ENCODE assay signal across 9 cellular contexts in genomic region chr3:70108072-70108471, GRCh38.
DNase-seq lines count a peak whose midpoint lies in the region; ATAC-seq, FAIRE-seq and TF ChIP-seq lines count a peak whose summit lies in the region.
"Had no signal": no experiment of that assay in that cellular context is flagged by ENCODE, and none has a peak within 500 bp of the region (broad histone marks: within the 10 kb centered on the region; RNA-seq: fewer than 3 reads in every experiment).

No MANE protein-coding gene starts in this region.

- peak; percentile 81 for FAIRE-seq in K562 (lab: Jason Lieb, UNC)

- no TSS peak for BruUV-seq in K562 (replicated peaks; lab: Mats Ljungman, UMichigan)

- TF ChIP-seq RAD21 in K562 (CRISPR knock-in tag; conservative IDR thresholded peaks at IDR 0.05 in 1 of 2, IDR thresholded peaks at IDR 0.05 in 1 of 2): peak in 1 of 2 experiments; percentile 39; a peak in 2 of 4 replicates

- intact Hi-C loops in heart left ventricle (cut with DNase I): no loop called here
- intact Hi-C loops in cardiac septum (cut with DNase I): no loop called here
- intact Hi-C loops in K562 (cut with micrococcal nuclease): loop anchor here (2.0 kb wide), 1 partner anchor 43 kb away; no protein-coding TSS in a partner anchor

- no peaks in the 10 kb centered on the region for H4K20me1 ChIP-seq in K562 (replicated peaks; ENCODE audit: control insufficient read depth, insufficient read depth, low read length)

- WGBS in heart left ventricle, 4 donors: 53 to 70% (median 63%) methylated on average over 6 of the region's 6 CpGs
- WGBS in K562 (ENCODE audit: insufficient coverage, low coverage, missing lambda C conversion rate): 2% methylated on average over 6 of the region's 6 CpGs

- no peak overlapping the region for H3K27ac Mint-ChIP-seq in osteocyte (ENCODE audit: unreplicated experiment)
- H3K27ac Mint-ChIP-seq: activated naive CD8-positive, alpha-beta T cell treated with anti-CD3 and anti-CD28 coated beads, Interleukin-2, amount 10 ng/mL, durations not matched to agents 7 days and 5 days had no signal

- H3K27me3 ChIP-seq in heart left ventricle (peaks cover 0 to 7% (median 0%) of the 10 kb centered on the region in 9 donors), K562 (ENCODE audit: control insufficient read depth in 2 of 2, insufficient read depth in 2 of 2, low read length in 2 of 2) (no peaks in the 10 kb centered on the region)

- CTCF ChIA-PET in K562 (lab: Yijun Ruan, JAX; ENCODE audit: low intra/inter-chr PET ratio): interaction anchor here (0.6 kb wide), 1 partner anchor 14 kb away, joined by 3 read pairs; no protein-coding TSS in a partner anchor

- H3K9me3 ChIP-seq in heart left ventricle (no peaks in the 10 kb centered on the region), K562 (replicated peaks; ENCODE audit: control insufficient read depth, insufficient read depth, low read depth, low read length) (no peaks in the 10 kb centered on the region)

- no peak overlapping the region for H3K4me3 Mint-ChIP-seq in osteocyte (ENCODE audit: unreplicated experiment)
- H3K4me3 Mint-ChIP-seq: activated naive CD8-positive, alpha-beta T cell treated with anti-CD3 and anti-CD28 coated beads, Interleukin-2, amount 10 ng/mL, durations not matched to agents 7 days and 5 days had no signal

- H3K4me1 Mint-ChIP-seq in osteocyte (ENCODE audit: unreplicated experiment): no peaks in the 10 kb centered on the region
- H3K4me1 Mint-ChIP-seq: activated naive CD8-positive, alpha-beta T cell treated with anti-CD3 and anti-CD28 coated beads, Interleukin-2, amount 10 ng/mL, durations not matched to agents 7 days and 5 days had no signal

- H3K4me2 ChIP-seq in K562 (ENCODE audit: insufficient read depth, low read length): no peak overlapping the region

- no peak overlapping the region for H2AFZ ChIP-seq in K562 (ENCODE audit: low read depth, low read length)

- H3K4me3 ChIP-seq in heart left ventricle (no peak overlapping the region), K562 (no peak overlapping the region)

- no peak overlapping the region for H3K27ac ChIP-seq in heart left ventricle
- H3K27ac ChIP-seq in K562 (ENCODE audit: extremely low read depth, low read depth, low read length): no peak overlapping the region

- DNase-seq in heart left ventricle (peak in 1 of 5 donors; percentile 24), cardiac septum (ENCODE audit: low spot score) (no peak), K562 (ENCODE audit: extremely low read depth in 1 of 4, low spot score in 3 of 4) (peak; percentile 32 to 54 (median 37)), osteocyte (ENCODE audit: extremely low spot score, unreplicated experiment) (no peak), NCI-H2029 (lab: John Stamatoyannopoulos, UW) (no peak), amygdala (lab: John Stamatoyannopoulos, UW) (no peak), KG1 (lab: John Stamatoyannopoulos, UW) (no peak)
- DNase-seq: activated naive CD8-positive, alpha-beta T cell treated with anti-CD3 and anti-CD28 coated beads, Interleukin-2, amount 10 ng/mL, durations not matched to agents 7 days and 5 days had no signal

- ATAC-seq in heart left ventricle: no peak
- ATAC-seq in HG03520 (IDR thresholded peaks at IDR 0.05; ENCODE audit: unreplicated experiment): peak; percentile 77
- peak; percentile 86 for ATAC-seq in K562

- H3K36me3 Mint-ChIP-seq in osteocyte (ENCODE audit: unreplicated experiment): no peaks in the 10 kb centered on the region
- H3K36me3 Mint-ChIP-seq: activated naive CD8-positive, alpha-beta T cell treated with anti-CD3 and anti-CD28 coated beads, Interleukin-2, amount 10 ng/mL, durations not matched to agents 7 days and 5 days had no signal

- POLR2A ChIA-PET in K562 (lab: Yijun Ruan, JAX): interaction anchor here (2.2 kb wide), 1 partner anchor 12 kb away, joined by 10 read pairs; no protein-coding TSS in a partner anchor

- H3K9ac ChIP-seq in K562 (ENCODE audit: insufficient read depth in 1 of 2, low read depth in 2 of 2, low read length in 2 of 2): no peak overlapping the region

- TF ChIP-seq POLR2A in heart left ventricle (IDR thresholded peaks at IDR 0.05): no peak
- no peak for TF ChIP-seq POLR2A in K562 (conservative IDR thresholded peaks at IDR 0.05)

- peak in 9 of 12 donors; percentile 13 to 44 (median 32) for TF ChIP-seq CTCF in heart left ventricle (IDR thresholded peaks at IDR 0.05)
- TF ChIP-seq CTCF in K562 (IDR thresholded peaks at IDR 0.05 in 2 of 3, conservative IDR thresholded peaks at IDR 0.05 in 1 of 3; ENCODE audit: insufficient read depth in 2 of 3, low read depth in 1 of 3, low read length in 3 of 3): peak; percentile 55 to 60 (median 59)
- TF ChIP-seq CTCF in osteocyte (IDR thresholded peaks at IDR 0.05): peak; percentile 42

- H3K9me1 ChIP-seq in K562 (ENCODE audit: control insufficient read depth, insufficient read depth, low read length): no peaks in the 10 kb centered on the region

- no peaks in the 10 kb centered on the region for H3K9me3 Mint-ChIP-seq in osteocyte (ENCODE audit: unreplicated experiment)
- H3K9me3 Mint-ChIP-seq: activated naive CD8-positive, alpha-beta T cell treated with anti-CD3 and anti-CD28 coated beads, Interleukin-2, amount 10 ng/mL, durations not matched to agents 7 days and 5 days had no signal

- TF ChIP-seq EP300 in K562 (IDR thresholded peaks at IDR 0.05; ENCODE audit: low read length): no peak

- H3K27me3 Mint-ChIP-seq in osteocyte (ENCODE audit: unreplicated experiment): peaks cover 23% of the 10 kb centered on the region

- in situ Hi-C loops in K562 (cut with MboI): no loop called here

- H3K4me1 ChIP-seq in heart left ventricle (no peaks in the 10 kb centered on the region), K562 (replicated peaks in 1 of 2; ENCODE audit: control insufficient read depth in 2 of 2, insufficient read depth in 2 of 2, low read length in 2 of 2) (no peaks in the 10 kb centered on the region)

- no peaks in the 10 kb centered on the region for H3K79me2 ChIP-seq in K562 (ENCODE audit: control insufficient read depth, insufficient read depth, low read length)

- no peaks in the 10 kb centered on the region for H3K36me3 ChIP-seq in heart left ventricle
- H3K36me3 ChIP-seq in K562 (ENCODE audit: control insufficient read depth, insufficient read depth, low read length): no peaks in the 10 kb centered on the region

TF ChIP-seq in K562, 482 proteins besides CTCF, POLR2A, EP300 and RAD21:
- TF ChIP-seq MYC (IDR thresholded peaks at IDR 0.05; ENCODE audit: low read depth, low read length) (peak; percentile 48; the same call in 1 of the 2 replicates), MYC (CRISPR knock-in tag; IDR thresholded peaks at IDR 0.05; ENCODE audit: borderline replicate concordance, low read depth) (no peak), ILK (tag; IDR thresholded peaks at IDR 0.05; ENCODE audit: borderline replicate concordance, low read depth) (no peak), EHMT2 (IDR thresholded peaks at IDR 0.05) (no peak), FOXK2 (conservative IDR thresholded peaks at IDR 0.05 in 1 of 2, IDR thresholded peaks at IDR 0.05 in 1 of 2; ENCODE audit: low read depth in 2 of 2) (0 out of 4 replicates have a peak, but pooled peaks have one; percentile 31 to 38), ZNF174 (CRISPR knock-in tag; IDR thresholded peaks at IDR 0.05) (no peak)

Comparison
In these comparisons a context has a peak if more than half of its experiments do, and no peak if none do; other contexts are left out.
1. ATAC-seq: peak in HG03520 (single experiment) and K562 (single experiment); none in heart left ventricle (0 of 4).
2. DNase-seq: peak in K562 (4 of 4); none in cardiac septum (single experiment), osteocyte (single experiment), NCI-H2029 (single experiment), amygdala (0 of 56) and KG1 (single experiment).
3. Peak in every context shown above with its lines, with median percentiles within 50 percentile points of each other: CTCF ChIP-seq.